Comparison of ENCODE assay signal across 11 cellular contexts in genomic region chr2:128310094-128310716, GRCh38. TPM values are rescaled to one million over a fixed set of nuclear protein-coding genes. Genes with fewer than 3 reads are reported as not detected.
A peak's percentile ranks its signal among the peaks of the same experiment; 100 is the strongest.
DNase-seq lines count a peak whose midpoint lies in the region; ATAC-seq, FAIRE-seq and TF ChIP-seq lines count a peak whose summit lies in the region.
"Had no signal": no experiment of that assay in that cellular context is flagged by ENCODE, and none has a peak within 500 bp of the region (broad histone marks: within the 10 kb centered on the region; RNA-seq: fewer than 3 reads in every experiment).

No MANE protein-coding gene starts in this region.

- peak in 2 of 3 experiments; percentile 27 to 39 for DNase-seq in NCI-H1417 (lab: John Stamatoyannopoulos, UW)
- no peak for DNase-seq in NCI-H1417 treated with DMSO at 0.1 percent for 48 hours (lab: John Stamatoyannopoulos, UW)
- DNase-seq in NCI-H69 (lab: John Stamatoyannopoulos, UW) = peak; percentile 3
- peak; percentile 73 for DNase-seq in kidney
- peak; percentile 43 for DNase-seq in posterior vena cava (ENCODE audit: low spot score)
- DNase-seq in foreskin fibroblast = no peak
- DNase-seq in NCI-H1092 treated with DMSO at 0.1 percent for 48 hours (lab: John Stamatoyannopoulos, UW) = no peak
- DNase-seq: 8988T; effector CD8-positive, alpha-beta T cell had no signal

- H3K9ac ChIP-seq in kidney (ENCODE audit: low read length in 2 of 2) = peak overlapping the region in 1 of 2 donors; percentile 8
- H3K9ac ChIP-seq: KMS-11 had no signal

- TF ChIP-seq CTCF in kidney (IDR thresholded peaks at IDR 0.05; ENCODE audit: borderline replicate concordance, extremely low read depth, insufficient read depth) (no peak), foreskin fibroblast (IDR thresholded peaks at IDR 0.05; ENCODE audit: low read depth, low read length) (no peak)

- H3K9me3 ChIP-seq in kidney (ENCODE audit: control insufficient read depth in 1 of 2, low read length in 2 of 2) = no peaks in the 10 kb centered on the region

- peaks cover 27 to 79% of the 10 kb centered on the region in 2 donors for H3K4me1 ChIP-seq in kidney (ENCODE audit: control insufficient read depth in 1 of 2, insufficient read depth in 1 of 2, low read depth in 1 of 2, low read length in 2 of 2)

- intact Hi-C loops in kidney (cut with DNase I) = no loop called here
- intact Hi-C loops in posterior vena cava (cut with DNase I) = loop anchor here in 1 of 2 donors (10.0 kb wide), 1 partner anchor 215 kb away; no protein-coding TSS in a partner anchor

- H3K4me3 ChIP-seq in kidney (ENCODE audit: low read length in 2 of 2) = no peak overlapping the region
- H3K4me3 ChIP-seq in foreskin fibroblast (ENCODE audit: low read depth in 1 of 2, low read length in 2 of 2) = no peak overlapping the region

- ATAC-seq in GM18867 (IDR thresholded peaks at IDR 0.05; ENCODE audit: unreplicated experiment) = no peak

- FAIRE-seq in kidney (lab: Jason Lieb, UNC) = no peak

- peak overlapping the region; percentile 63 to 64 for H3K27ac ChIP-seq in kidney (ENCODE audit: low read depth in 2 of 2, low read length in 2 of 2)
- H3K27ac ChIP-seq: KMS-11 had no signal

- peaks cover 0 to 5% of the 10 kb centered on the region in 2 donors for H3K36me3 ChIP-seq in kidney (ENCODE audit: control insufficient read depth in 1 of 2, insufficient read depth in 2 of 2, low read length in 2 of 2)

RNA-seq across cellular contexts. Expression of gene HS6ST1, which starts 8.5 kb away (rescaled TPM):
- total RNA-seq in kidney = 73.9 TPM
- 49.6 TPM for polyA plus RNA-seq in kidney (ENCODE audit: insufficient read depth, low read depth, low replicate concordance)
- total RNA-seq in posterior vena cava = 10 to 100 TPM; 16.9 to 22.4 TPM

Comparison
In these comparisons a context has a peak if more than half of its experiments do, and no peak if none do; other contexts are left out.
1. DNase-seq: peak in NCI-H1417 (2 of 3), NCI-H69 (single experiment), kidney (single experiment) and posterior vena cava (single experiment); none in NCI-H1417 treated with DMSO at 0.1 percent for 48 hours (single experiment), foreskin fibroblast (0 of 2) and NCI-H1092 treated with DMSO at 0.1 percent for 48 hours (single experiment).